Comparison of ENCODE assay signal across 28 cellular contexts in genomic region chr12:63008372-63008771, GRCh38.
"Had no signal": no experiment of that assay in that cellular context is flagged by ENCODE, and none has a peak within 500 bp of the region (broad histone marks: within the 10 kb centered on the region; RNA-seq: fewer than 3 reads in every experiment).

No MANE protein-coding gene starts in this region.

- H3K4me3 ChIP-seq: colonic mucosa, esophagus squamous epithelium, gastrocnemius medialis, heart right ventricle, left lung, lower lobe of right lung, mucosa of descending colon had no signal

- H3K27me3 ChIP-seq: colonic mucosa, esophagus squamous epithelium, gastrocnemius medialis, left lung had no signal

- H3K4me1 ChIP-seq: colonic mucosa, esophagus squamous epithelium, gastrocnemius medialis, heart right ventricle, left lung, lower lobe of right lung had no signal

- H3K36me3 Mint-ChIP-seq: mesothelial cell of epicardium, naive B cell had no signal

- H3K36me3 ChIP-seq: colonic mucosa, esophagus squamous epithelium, gastrocnemius medialis, heart right ventricle, left lung, lower lobe of right lung had no signal

- ATAC-seq: effector memory CD8-positive, alpha-beta T cell; esophagus mucosa; gastrocnemius medialis; heart right ventricle; left cardiac atrium; left lung; left ventricle myocardium superior; lower lobe of right lung; mucosa of descending colon had no signal

- DNase-seq: colonic mucosa; cortex of kidney; effector CD8-positive, alpha-beta T cell; effector memory CD8-positive, alpha-beta T cell; endodermal cell; erythroblast; esophagus squamous epithelium; foreskin fibroblast; foreskin melanocyte; gastrocnemius medialis; glutamatergic neuron; head of caudate nucleus; heart right ventricle; hippocampal formation; left cardiac atrium; left lung; left ventricle myocardium superior; lower lobe of right lung; mesenchymal stem cell; mucosa of descending colon; naive B cell had no signal

- FAIRE-seq: endometrium, islet of Langerhans, keratinocyte had no signal

- H3K27ac Mint-ChIP-seq: dendritic cell treated with granulocyte-macrophage colony-stimulating factor and Interleukin-4, amounts not matched to agents 40 ng/mL and 50 ng/mL, for 4 days; effector memory CD8-positive, alpha-beta T cell; endodermal cell; mesothelial cell of epicardium; naive B cell had no signal

- H3K9me3 Mint-ChIP-seq: dendritic cell treated with granulocyte-macrophage colony-stimulating factor and Interleukin-4, amounts not matched to agents 40 ng/mL and 50 ng/mL, for 4 days; endodermal cell; mesothelial cell of epicardium had no signal

- H3K4me1 Mint-ChIP-seq: endodermal cell, naive B cell had no signal

- H3K27me3 Mint-ChIP-seq: dendritic cell treated with granulocyte-macrophage colony-stimulating factor and Interleukin-4, amounts not matched to agents 40 ng/mL and 50 ng/mL, for 4 days; effector memory CD8-positive, alpha-beta T cell had no signal

- H3K4me3 Mint-ChIP-seq: dendritic cell treated with granulocyte-macrophage colony-stimulating factor and Interleukin-4, amounts not matched to agents 40 ng/mL and 50 ng/mL, for 4 days; effector memory CD8-positive, alpha-beta T cell; endodermal cell; mesothelial cell of epicardium; naive B cell had no signal

- H3K9me3 ChIP-seq: colonic mucosa, esophagus squamous epithelium, gastrocnemius medialis, heart right ventricle, left lung, lower lobe of right lung, mucosa of descending colon had no signal

- H3K27ac ChIP-seq: colonic mucosa, epithelial cell of prostate, esophagus squamous epithelium, gastrocnemius medialis, heart right ventricle, left lung, lower lobe of right lung had no signal
